ENCODE assay signal across 8 cellular contexts in genomic region chr6:11324453-11325023, GRCh38.
DNase-seq lines count a peak whose midpoint lies in the region; ATAC-seq, FAIRE-seq and TF ChIP-seq lines count a peak whose summit lies in the region.

No MANE protein-coding gene starts in this region.

- no peaks in the 10 kb centered on the region; the same call in 2 of the 3 replicates for H3K9me3 Mint-ChIP-seq in GM23338

- no peaks in the 10 kb centered on the region for H3K9me2 ChIP-seq in GM23338 (ENCODE audit: insufficient read depth)

- H2AFZ ChIP-seq in GM23338 = no peak overlapping the region; the same call in 1 of the 2 replicates

- no peaks in the 10 kb centered on the region for H3K36me3 ChIP-seq in GM23338 (ENCODE audit: insufficient read depth)

- no peak for FAIRE-seq in D721Med (lab: Jason Lieb, UNC)
- FAIRE-seq in RCC 7860 (lab: Jason Lieb, UNC) = no peak

- H3K27ac ChIP-seq in GM23338 (ENCODE audit: low read depth) = no peak overlapping the region

- peaks cover 10% of the 10 kb centered on the region for H3K27me3 Mint-ChIP-seq in GM23338 (ENCODE audit: insufficient read depth, low read depth, poor library complexity)

- H3K4me3 ChIP-seq in GM23338 = no peak overlapping the region

- no peak for TF ChIP-seq CTCF in D721Med (IDR thresholded peaks at IDR 0.05; ENCODE audit: insufficient read depth, missing control alignments)
- TF ChIP-seq CTCF in GM23338 (conservative IDR thresholded peaks at IDR 0.05; ENCODE audit: low read depth in 2 of 2) = no peak

- H3K36me3 Mint-ChIP-seq in GM23338 (ENCODE audit: low read depth) = no peaks in the 10 kb centered on the region

- H3K79me2 ChIP-seq in GM23338 (replicated peaks; ENCODE audit: insufficient read depth) = no peaks in the 10 kb centered on the region

- H3F3A ChIP-seq in GM23338 (replicated peaks; ENCODE audit: low read depth) = no peaks in the 10 kb centered on the region

- H3K4me1 Mint-ChIP-seq in GM23338 = peaks cover 9% of the 10 kb centered on the region

- peak; percentile 89 for ATAC-seq in GM18868 (IDR thresholded peaks at IDR 0.05; ENCODE audit: unreplicated experiment)
- ATAC-seq in HG02798 (IDR thresholded peaks at IDR 0.05; ENCODE audit: poor library complexity, unreplicated experiment) = peak; percentile 79
- no peak for ATAC-seq in GM23338

- H4K20me1 ChIP-seq in GM23338 (replicated peaks; ENCODE audit: insufficient read depth) = no peaks in the 10 kb centered on the region

- H3K4me2 ChIP-seq in GM23338 = no peak overlapping the region

- H3K4me3 Mint-ChIP-seq in GM23338 = no peak overlapping the region

- DNase-seq in activated CD4-positive, alpha-beta T cell treated with anti-CD3 and anti-CD28 coated beads, Interleukin-2, amount 50 U/mL, for 48 hours = peak; percentile 61 to 66
- peak; percentile 50 to 57 for DNase-seq in stimulated activated CD4-positive, alpha-beta T cell treated with anti-CD3 and anti-CD28 coated beads, Interleukin-15, amount 100 ng/mL, for 48 hours (ENCODE audit: low read depth in 2 of 2)
- no peak for DNase-seq in D721Med (ENCODE audit: insufficient read length, low spot score)
- no peak for DNase-seq in T1000 (lab: John Stamatoyannopoulos, UW)
- DNase-seq in GM23338 (ENCODE audit: low spot score) = no peak
- DNase-seq in RCC 7860 (ENCODE audit: low spot score) = no peak

- peaks cover 12% of the 10 kb centered on the region; the same call in 1 of the 2 replicates for H3K4me1 ChIP-seq in GM23338 (ENCODE audit: insufficient read depth)

- no peaks in the 10 kb centered on the region for H3K27me3 ChIP-seq in GM23338 (ENCODE audit: insufficient read depth)

- H3K27ac Mint-ChIP-seq in GM23338 = no peak overlapping the region

TF ChIP-seq in GM23338, 12 proteins besides CTCF, POLR2A, EP300 and RAD21:
- TF ChIP-seq REST (IDR thresholded peaks at IDR 0.05; ENCODE audit: unreplicated experiment) (no peak), ZNF331 (CRISPR knock-in tag; IDR thresholded peaks at IDR 0.05; ENCODE audit: low read depth) (no peak), STAT1 (IDR thresholded peaks at IDR 0.05; ENCODE audit: unreplicated experiment) (no peak), ZNF114 (CRISPR knock-in tag; IDR thresholded peaks at IDR 0.05) (no peak), JUNB (IDR thresholded peaks at IDR 0.05; ENCODE audit: unreplicated experiment) (no peak), ETS1 (IDR thresholded peaks at IDR 0.05) (no peak), NANOG (IDR thresholded peaks at IDR 0.05; ENCODE audit: borderline replicate concordance) (no peak), ZNF462 (CRISPR knock-in tag; IDR thresholded peaks at IDR 0.05) (no peak), CREB1 (CRISPR knock-in tag; IDR thresholded peaks at IDR 0.05; ENCODE audit: low read depth) (no peak), POLR2AphosphoS5 (IDR thresholded peaks at IDR 0.05; ENCODE audit: low read depth) (no peak), EZH2 (IDR thresholded peaks at IDR 0.05; ENCODE audit: low read depth, unreplicated experiment) (no peak), EZH2phosphoT487 (IDR thresholded peaks at IDR 0.05; ENCODE audit: unreplicated experiment) (no peak)

Comparison
In these comparisons a context has a peak if more than half of its experiments do, and no peak if none do; other contexts are left out.
1. DNase-seq: peak in activated CD4-positive, alpha-beta T cell treated with anti-CD3 and anti-CD28 coated beads, Interleukin-2, amount 50 U/mL, for 48 hours (2 of 2) and stimulated activated CD4-positive, alpha-beta T cell treated with anti-CD3 and anti-CD28 coated beads, Interleukin-15, amount 100 ng/mL, for 48 hours (2 of 2); none in D721Med (single experiment), T1000 (single experiment), GM23338 (single experiment) and RCC 7860 (single experiment).